Comparison of ENCODE assay signal across 8 cellular contexts in genomic region chr1:53838654-53838974, GRCh38. TPM values are rescaled to one million over a fixed set of nuclear protein-coding genes. Genes with fewer than 3 reads are reported as not detected.
DNase-seq lines count a peak whose midpoint lies in the region; TF ChIP-seq lines count a peak whose summit lies in the region.

No MANE protein-coding gene starts in this region.

- peak overlapping the region; percentile 91 for H3K4me3 ChIP-seq in BLaER1
- peak overlapping the region; percentile 70 for H3K4me3 ChIP-seq in MG63
- peak overlapping the region; percentile 84 to 92 for H3K4me3 ChIP-seq in duodenal mucosa (ENCODE audit: low read depth in 1 of 2, low read length in 2 of 2)
- peak overlapping the region; percentile 80 for H3K4me3 ChIP-seq in neural cell (ENCODE audit: low read length)

- H3K4me1 ChIP-seq in BLaER1 (peaks cover 41% of the 10 kb centered on the region), duodenal mucosa (ENCODE audit: control insufficient read depth in 1 of 2, insufficient read depth in 2 of 2, low read length in 2 of 2) (peaks cover 0 to 6% of the 10 kb centered on the region in 2 donors)

- H3K27me3 ChIP-seq in BLaER1 (no peaks in the 10 kb centered on the region), MG63 (no peaks in the 10 kb centered on the region), duodenal mucosa (ENCODE audit: control insufficient read depth in 1 of 2, insufficient read depth in 2 of 2, low read length in 2 of 2) (no peaks in the 10 kb centered on the region), neural cell (ENCODE audit: insufficient read depth, low read depth, low read length) (no peaks in the 10 kb centered on the region)

- peaks cover 11% of the 10 kb centered on the region for H3K79me2 ChIP-seq in neural cell (replicated peaks; ENCODE audit: insufficient read depth, low read length)

- H3K9ac ChIP-seq in BLaER1 (peak overlapping the region; percentile 99), duodenal mucosa (ENCODE audit: low read depth in 1 of 2, low read length in 2 of 2) (peak overlapping the region in 1 of 2 donors; percentile 72), neural cell (ENCODE audit: low read length) (peak overlapping the region; percentile 91)

- H2AFZ ChIP-seq in neural cell (ENCODE audit: low read depth, low read length): peak overlapping the region; percentile 3

- TF ChIP-seq RAD21 in neural cell (conservative IDR thresholded peaks at IDR 0.05): no peak

- H3K4me2 ChIP-seq in BLaER1: peak overlapping the region; percentile 81
- no peak overlapping the region for H3K4me2 ChIP-seq in neural cell (ENCODE audit: low read length)

- H3K9me2 ChIP-seq in neural cell (ENCODE audit: insufficient read depth, low read length): no peaks in the 10 kb centered on the region

- 0 out of 2 replicates have a peak, but pooled peaks cover 5% of the 10 kb centered on the region for H3K36me3 ChIP-seq in BLaER1
- peaks cover 10% of the 10 kb centered on the region for H3K36me3 ChIP-seq in MG63
- no peaks in the 10 kb centered on the region for H3K36me3 ChIP-seq in duodenal mucosa (ENCODE audit: control insufficient read depth in 1 of 2, insufficient read depth in 2 of 2, low read length in 2 of 2)
- no peaks in the 10 kb centered on the region for H3K36me3 ChIP-seq in neural cell (ENCODE audit: insufficient read depth, low read length)

- no peak for DNase-seq in MG63
- no peak for DNase-seq in Kasumi-1 (lab: John Stamatoyannopoulos, UW)
- no peak for DNase-seq in stimulated activated CD8-positive, alpha-beta memory T cell treated with anti-CD3 and anti-CD28 coated beads, Interleukin-4, amount 100 ng/mL, for 48 hours
- no peak for DNase-seq in hepatic stellate cell (ENCODE audit: low spot score)
- DNase-seq in ureter (ENCODE audit: low spot score): no peak

- H3K9me3 ChIP-seq in BLaER1: peaks cover 15% of the 10 kb centered on the region
- H3K9me3 ChIP-seq in MG63: peaks cover 2% of the 10 kb centered on the region; the same call in 1 of the 2 replicates
- peaks cover 0 to 3% of the 10 kb centered on the region in 2 donors for H3K9me3 ChIP-seq in duodenal mucosa (ENCODE audit: control insufficient read depth in 1 of 2, low read length in 2 of 2)
- H3K9me3 ChIP-seq in neural cell (ENCODE audit: low read length): no peaks in the 10 kb centered on the region

- H3F3A ChIP-seq in neural cell (ENCODE audit: insufficient read depth, low read length, poor library complexity, severe bottlenecking): no peaks in the 10 kb centered on the region

- TF ChIP-seq CTCF in neural cell (IDR thresholded peaks at IDR 0.05; ENCODE audit: poor library complexity, severe bottlenecking): no peak

- H4K20me1 ChIP-seq in BLaER1 (peaks cover 25% of the 10 kb centered on the region), neural cell (ENCODE audit: insufficient read depth) (no peaks in the 10 kb centered on the region)

- TF ChIP-seq EP300 in neural cell (conservative IDR thresholded peaks at IDR 0.05; ENCODE audit: poor library complexity, severe bottlenecking): no peak

- H3K27ac ChIP-seq in BLaER1 (peak overlapping the region; percentile 99), duodenal mucosa (ENCODE audit: low read depth, low read length) (no peak overlapping the region), neural cell (ENCODE audit: low read length) (peak overlapping the region; percentile 93)

TF ChIP-seq in neural cell, 6 proteins besides CTCF, POLR2A, EP300 and RAD21:
- no peak for TF ChIP-seq EZH2 (IDR thresholded peaks at IDR 0.05; ENCODE audit: borderline replicate concordance, insufficient read depth, low read length, poor library complexity, severe bottlenecking)
- no peak for TF ChIP-seq TAF1 (IDR thresholded peaks at IDR 0.05; ENCODE audit: low read depth)
- TF ChIP-seq REST (IDR thresholded peaks at IDR 0.05; ENCODE audit: borderline replicate concordance): no peak
- TF ChIP-seq MXI1 (conservative IDR thresholded peaks at IDR 0.05; ENCODE audit: poor library complexity, severe bottlenecking): no peak
- TF ChIP-seq POLR2AphosphoS5 (IDR thresholded peaks at IDR 0.05): no peak
- TF ChIP-seq SMC3 (conservative IDR thresholded peaks at IDR 0.05; ENCODE audit: poor library complexity): no peak

RNA-seq across cellular contexts. Expression of gene NDC1, which starts 0.5 kb away (rescaled TPM):
- total RNA-seq in MG63 (2014; rRNA removed; shearing (Covaris generic); ENCODE audit: low replicate concordance): 79.8 and 83.6 TPM in 2 replicates
- 18.0 and 18.3 TPM in 2 replicates for polyA plus RNA-seq in neural cell
- 25.5 and 26.3 TPM in 2 replicates for polyA minus RNA-seq in neural cell
- 15.5 TPM for total RNA-seq in ureter

RNA-seq across cellular contexts. Expression of gene YIPF1, which starts 51.0 kb away (rescaled TPM):
- 15.2 and 20.3 TPM in 2 replicates for total RNA-seq in MG63 (2014; rRNA removed; shearing (Covaris generic); ENCODE audit: low replicate concordance)
- 45.0 and 52.6 TPM in 2 replicates for polyA plus RNA-seq in neural cell
- 30.1 and 33.8 TPM in 2 replicates for polyA minus RNA-seq in neural cell
- total RNA-seq in ureter: 30.1 TPM

RNA-seq across cellular contexts. Expression of gene DIO1, which starts 55.4 kb away (rescaled TPM):
- total RNA-seq in MG63 (2014; rRNA removed; shearing (Covaris generic); ENCODE audit: low replicate concordance): not detected in 2 replicates
- polyA plus RNA-seq in neural cell: not detected in 2 replicates
- not detected in 2 replicates for polyA minus RNA-seq in neural cell
- total RNA-seq in ureter: not detected
